26 cellular contexts compared by ENCODE assay signal in genomic region chr2:159872353-159872752, GRCh38. TPM values are rescaled to one million over a fixed set of nuclear protein-coding genes. Genes with fewer than 3 reads are reported as not detected.
"Had no signal": no experiment of that assay in that cellular context is flagged by ENCODE, and none has a peak within 500 bp of the region (broad histone marks: within the 10 kb centered on the region; RNA-seq: fewer than 3 reads in every experiment).

No MANE protein-coding gene starts in this region.

- ATAC-seq: Right ventricle myocardium inferior, SK-N-SH treated with all-trans-retinoic acid at 6 μM for 48 hours had no signal

- DNase-seq: Karpas-422, KG1, MG63, NCI-H1048, NCI-H1105, NCI-H1417, NCI-H146, NCI-H1694 treated with DMSO at 0.1 percent for 48 hours, NCI-H1930, NCI-H2081, NCI-H2107, NCI-H2171 treated with DMSO at 0.1 percent for 48 hours, NCI-H345, NCI-H446 treated with DMSO at 0.1 percent for 48 hours, NCI-H510A treated with DMSO at 0.1 percent for 48 hours, NCI-H526, NCI-H82, OCI-M1, PC-9, Peyer's patch, SHP77 treated with DMSO at 0.1 percent for 48 hours, SJCRH30, T-helper 1 cell had no signal

- H3K27ac ChIP-seq: PC-9, Peyer's patch, SJCRH30 had no signal

- H3K9me3 ChIP-seq: MG63, Peyer's patch, SJCRH30 had no signal

- H3K4me3 ChIP-seq: MG63, PC-9, Peyer's patch, SJCRH30 had no signal

- H3K36me3 ChIP-seq: MG63, SJCRH30 had no signal

- H2AFZ ChIP-seq: PC-9 had no signal

- H3K27me3 ChIP-seq: Peyer's patch, SJCRH30 had no signal

- H3K4me1 ChIP-seq: Peyer's patch, SJCRH30 had no signal

- H3K4me2 ChIP-seq: PC-9 had no signal

RNA-seq across cellular contexts. Expression of gene LY75, which starts 32.2 kb away (rescaled TPM):
- total RNA-seq: RPMI7951, SJCRH30 had no signal
